Comparison of ENCODE assay signal across 23 cellular contexts in genomic region chr9:83691492-83691891, GRCh38.
"Had no signal": no experiment of that assay in that cellular context is flagged by ENCODE, and none has a peak within 500 bp of the region (broad histone marks: within the 10 kb centered on the region; RNA-seq: fewer than 3 reads in every experiment).

No MANE protein-coding gene starts in this region.

- H3K4me2 ChIP-seq: smooth muscle cell had no signal

- H3K36me3 Mint-ChIP-seq: natural killer cell treated with Interleukin-12 subunit alpha and Interleukin-12 subunit beta and Interleukin-15 and Interleukin-18, amount 100 ng/mL, for 72 hours; stimulated activated memory B cell treated with anti-CD40 and anti-IgM and Interleukin-4, amounts not matched to agents 10 μg/mL and 1 μg/mL and 100 μg/mL, for 72 hours had no signal

- DNase-seq: activated CD4-positive, alpha-beta T cell treated with anti-CD3 and anti-CD28 coated beads for 1 hour; activated CD4-positive, alpha-beta T cell treated with anti-CD3 and anti-CD28 coated beads, Interleukin-2, amount 50 U/mL, for 1 hour; activated CD8-positive, alpha-beta T cell treated with anti-CD3 and anti-CD28 coated beads, Interleukin-2, amount 10 ng/mL, durations not matched to agents 7 days and 5 days; activated naive CD4-positive, alpha-beta T cell treated with Interleukin-2 at 50 U/mL for 16 hours; aorta; caudate nucleus; effector CD4-positive, alpha-beta T cell; erythroblast; foreskin fibroblast; lower lobe of right lung; pancreas; sigmoid colon; stimulated activated CD4-positive, alpha-beta T cell treated with anti-CD3 and anti-CD28 coated beads, Interleukin-15, amount 100 ng/mL, for 24 hours; T-helper 1 cell; T-helper 9 cell; testis; upper lobe of right lung had no signal

- ATAC-seq: activated CD8-positive, alpha-beta T cell treated with anti-CD3 and anti-CD28 coated beads, Interleukin-2, amount 10 ng/mL, durations not matched to agents 7 days and 5 days; left lobe of liver; lower lobe of right lung; natural killer cell treated with Interleukin-12 subunit alpha and Interleukin-12 subunit beta and Interleukin-15 and Interleukin-18, amount 100 ng/mL, for 72 hours; pancreas; stimulated activated memory B cell treated with anti-CD40 and anti-IgM and Interleukin-4, amounts not matched to agents 10 μg/mL and 1 μg/mL and 100 μg/mL, for 72 hours; upper lobe of right lung had no signal

- H3K27ac ChIP-seq: lower lobe of right lung, pancreas, sigmoid colon, upper lobe of right lung had no signal

- H3K27me3 Mint-ChIP-seq: brain; dendritic cell treated with granulocyte-macrophage colony-stimulating factor and Interleukin-4, amounts not matched to agents 40 ng/mL and 50 ng/mL, for 4 days; natural killer cell treated with Interleukin-12 subunit alpha and Interleukin-12 subunit beta and Interleukin-15 and Interleukin-18, amount 100 ng/mL, for 72 hours; stimulated activated memory B cell treated with anti-CD40 and anti-IgM and Interleukin-4, amounts not matched to agents 10 μg/mL and 1 μg/mL and 100 μg/mL, for 72 hours had no signal

- FAIRE-seq: pancreas had no signal

- H3K27ac Mint-ChIP-seq: activated CD8-positive, alpha-beta T cell treated with anti-CD3 and anti-CD28 coated beads, Interleukin-2, amount 10 ng/mL, durations not matched to agents 7 days and 5 days; brain; dendritic cell treated with granulocyte-macrophage colony-stimulating factor and Interleukin-4, amounts not matched to agents 40 ng/mL and 50 ng/mL, for 4 days; natural killer cell treated with Interleukin-12 subunit alpha and Interleukin-12 subunit beta and Interleukin-15 and Interleukin-18, amount 100 ng/mL, for 72 hours; stimulated activated memory B cell treated with anti-CD40 and anti-IgM and Interleukin-4, amounts not matched to agents 10 μg/mL and 1 μg/mL and 100 μg/mL, for 72 hours had no signal

- H3K4me3 Mint-ChIP-seq: activated CD8-positive, alpha-beta T cell treated with anti-CD3 and anti-CD28 coated beads, Interleukin-2, amount 10 ng/mL, durations not matched to agents 7 days and 5 days; brain; dendritic cell treated with granulocyte-macrophage colony-stimulating factor and Interleukin-4, amounts not matched to agents 40 ng/mL and 50 ng/mL, for 4 days; natural killer cell treated with Interleukin-12 subunit alpha and Interleukin-12 subunit beta and Interleukin-15 and Interleukin-18, amount 100 ng/mL, for 72 hours; stimulated activated memory B cell treated with anti-CD40 and anti-IgM and Interleukin-4, amounts not matched to agents 10 μg/mL and 1 μg/mL and 100 μg/mL, for 72 hours had no signal

- H3K27me3 ChIP-seq: pancreas, sigmoid colon, testis, upper lobe of right lung had no signal

- H3K9me3 ChIP-seq: lower lobe of right lung, pancreas, sigmoid colon, testis, upper lobe of right lung had no signal

- H3K4me3 ChIP-seq: lower lobe of right lung, pancreas, sigmoid colon, smooth muscle cell, testis, upper lobe of right lung had no signal

- H3K36me3 ChIP-seq: lower lobe of right lung, pancreas, sigmoid colon, upper lobe of right lung had no signal

- H3K9me3 Mint-ChIP-seq: brain; dendritic cell treated with granulocyte-macrophage colony-stimulating factor and Interleukin-4, amounts not matched to agents 40 ng/mL and 50 ng/mL, for 4 days; natural killer cell treated with Interleukin-12 subunit alpha and Interleukin-12 subunit beta and Interleukin-15 and Interleukin-18, amount 100 ng/mL, for 72 hours; stimulated activated memory B cell treated with anti-CD40 and anti-IgM and Interleukin-4, amounts not matched to agents 10 μg/mL and 1 μg/mL and 100 μg/mL, for 72 hours had no signal
